In genomic region chr2:173651891-173652290, GRCh38 we compare ENCODE assay signal across 26 cellular contexts.
DNase-seq lines count a peak whose midpoint lies in the region; ATAC-seq, FAIRE-seq and TF ChIP-seq lines count a peak whose summit lies in the region.
"Had no signal": no experiment of that assay in that cellular context is flagged by ENCODE, and none has a peak within 500 bp of the region (broad histone marks: within the 10 kb centered on the region; RNA-seq: fewer than 3 reads in every experiment).

No MANE protein-coding gene starts in this region.

- dilution Hi-C loops in IMR-90 (cut with HindIII; ENCODE audit: low sequenced_read_pairs, unreplicated experiment), result no loop called here
- dilution Hi-C loops in keratinocyte (cut with MboI; ENCODE audit: extremely low pct_ligation_motif_present, low sequenced_read_pairs), result no loop called here

- H2BK5ac ChIP-seq in IMR-90 (ENCODE audit: low read depth, low read length, poor library complexity, severe bottlenecking), result peak overlapping the region; percentile 98

- CTCF ChIA-PET in IMR-90 (lab: Yijun Ruan, JAX), result interaction anchor here (0.8 to 2.0 kb wide), 2 partner anchors 11 to 15 kb away, joined by 3 to 4 read pairs; no protein-coding TSS in a partner anchor

- H2AK5ac ChIP-seq in IMR-90 (ENCODE audit: low read depth, low read length), result 0 out of 2 replicates have a peak overlapping the region, but pooled peaks have one; percentile 25

- peak overlapping the region; percentile 67 for H2BK120ac ChIP-seq in IMR-90 (ENCODE audit: low read depth, low read length)

- peak overlapping the region; percentile 55; the same call in 1 of the 2 replicates for H4K5ac ChIP-seq in IMR-90 (ENCODE audit: low read depth, low read length)

- H3K4ac ChIP-seq in IMR-90 (ENCODE audit: low read depth, low read length), result peak overlapping the region; percentile 58

- H2AFZ ChIP-seq in IMR-90 (replicated peaks; ENCODE audit: low read length, poor library complexity) (peak overlapping the region; percentile 0), astrocyte (ENCODE audit: low read depth, low read length) (no peak overlapping the region), keratinocyte (ENCODE audit: control insufficient read depth, low read length) (no peak overlapping the region)

- H3K27ac Mint-ChIP-seq in astrocyte (ENCODE audit: unreplicated experiment), result peak overlapping the region; percentile 94
- H3K27ac Mint-ChIP-seq: activated CD4-positive, alpha-beta T cell treated with anti-CD3 and anti-CD28 coated beads for 36 hours; activated T-cell treated with anti-CD3 and anti-CD28 coated beads, Interleukin-2, amount 50 U/mL, for 24 hours; CD4-positive, CD25-positive, alpha-beta regulatory T cell; effector memory CD8-positive, alpha-beta T cell had no signal

- no peak for TF ChIP-seq CTCF in IMR-90 (conservative IDR thresholded peaks at IDR 0.05; ENCODE audit: low read depth, low read length)
- TF ChIP-seq CTCF in astrocyte (IDR thresholded peaks at IDR 0.05; ENCODE audit: insufficient read depth, low read depth, low read length), result no peak
- TF ChIP-seq CTCF in keratinocyte (optimal IDR thresholded peaks at IDR 0.05 in 1 of 3, IDR thresholded peaks at IDR 0.05 in 1 of 3, conservative IDR thresholded peaks at IDR 0.05 in 1 of 3; ENCODE audit: extremely low read depth in 1 of 3, insufficient read depth in 2 of 3, low read length in 3 of 3), result no peak
- no peak for TF ChIP-seq CTCF in stomach (IDR thresholded peaks at IDR 0.05)

- TF ChIP-seq EP300 in stomach (IDR thresholded peaks at IDR 0.05), result no peak

- H3K4me1 Mint-ChIP-seq in astrocyte (ENCODE audit: low read depth, unreplicated experiment), result peaks cover 19% of the 10 kb centered on the region
- H3K4me1 Mint-ChIP-seq: activated CD4-positive, alpha-beta T cell treated with anti-CD3 and anti-CD28 coated beads for 36 hours; CD4-positive, CD25-positive, alpha-beta regulatory T cell had no signal

- H3K4me1 ChIP-seq in IMR-90 (ENCODE audit: control insufficient read depth, insufficient read depth, low read length), result peaks cover 12% of the 10 kb centered on the region
- peaks cover 16% of the 10 kb centered on the region for H3K4me1 ChIP-seq in astrocyte (ENCODE audit: insufficient read depth, low read length)
- peaks cover 47% of the 10 kb centered on the region for H3K4me1 ChIP-seq in keratinocyte (ENCODE audit: control insufficient read depth, extremely low read depth, insufficient read depth, low read length)
- peaks cover 11 to 40% (median 29%) of the 10 kb centered on the region in 4 donors for H3K4me1 ChIP-seq in stomach
- H3K4me1 ChIP-seq: Peyer's patch, thyroid gland had no signal

- intact Hi-C loops in IMR-90 (cut with micrococcal nuclease), result loop anchor here (10.0 kb wide), 2 partner anchors 293 to 403 kb away; no protein-coding TSS in a partner anchor
- intact Hi-C loops in stomach (cut with DNase I; ENCODE audit: low total_unique reads), result no loop called here
- intact Hi-C loops in Right ventricle myocardium inferior (cut with DNase I), result no loop called here

- peak overlapping the region; percentile 57; the same call in 1 of the 2 replicates for H3K23ac ChIP-seq in IMR-90 (ENCODE audit: low read depth, low read length)

- H3K27me3 ChIP-seq in IMR-90 (ENCODE audit: control insufficient read depth, insufficient read depth, low read length) (no peaks in the 10 kb centered on the region), astrocyte (ENCODE audit: insufficient read depth, low read length) (no peaks in the 10 kb centered on the region), keratinocyte (ENCODE audit: control insufficient read depth, extremely low read depth, insufficient read depth, low read length) (no peaks in the 10 kb centered on the region), stomach (no peaks in the 10 kb centered on the region)
- H3K27me3 ChIP-seq: esophagus muscularis mucosa, Peyer's patch, thyroid gland had no signal

- peak overlapping the region; percentile 63; the same call in 2 of the 3 replicates for H2BK15ac ChIP-seq in IMR-90 (ENCODE audit: low read depth, low read length)

- H3K4me3 Mint-ChIP-seq in astrocyte (ENCODE audit: unreplicated experiment), result no peak overlapping the region
- H3K4me3 Mint-ChIP-seq: activated CD4-positive, alpha-beta T cell treated with anti-CD3 and anti-CD28 coated beads for 36 hours; activated T-cell treated with anti-CD3 and anti-CD28 coated beads, Interleukin-2, amount 50 U/mL, for 24 hours; CD4-positive, CD25-positive, alpha-beta regulatory T cell; effector memory CD8-positive, alpha-beta T cell had no signal

- FAIRE-seq in astrocyte (lab: Jason Lieb, UNC) (no peak), keratinocyte (lab: Jason Lieb, UNC) (no peak)
- FAIRE-seq: colon, GM19239 had no signal

- WGBS in IMR-90 (ENCODE audit: extremely low coverage in 2 of 2, insufficient read length in 1 of 2), 2 experiments, result no CpG with 5 or more reads among the region's 2 CpGs
- 92 to 97% (median 95%) methylated on average over 2 of the region's 2 CpGs for WGBS in stomach, 5 donors

- 0 out of 2 replicates have a peak overlapping the region, but pooled peaks have one; percentile 6 for H3K56ac ChIP-seq in IMR-90 (ENCODE audit: extremely low read depth, insufficient read depth, low read length)

- H3K36me3 ChIP-seq in IMR-90 (ENCODE audit: control insufficient read depth, insufficient read depth, low read length) (no peaks in the 10 kb centered on the region), astrocyte (ENCODE audit: insufficient read depth, low read length) (no peaks in the 10 kb centered on the region), keratinocyte (ENCODE audit: control insufficient read depth in 2 of 2, extremely low read depth in 1 of 2, insufficient read depth in 2 of 2, low read length in 2 of 2) (no peaks in the 10 kb centered on the region), stomach (no peaks in the 10 kb centered on the region)
- H3K36me3 ChIP-seq: esophagus muscularis mucosa, Peyer's patch, thyroid gland had no signal

- no peaks in the 10 kb centered on the region; a peak in 1 of 4 replicates for H3K79me1 ChIP-seq in IMR-90 (ENCODE audit: low read depth in 1 of 2, low read length in 2 of 2)

- H4K20me1 ChIP-seq in IMR-90 (ENCODE audit: insufficient read depth, low read length) (no peaks in the 10 kb centered on the region; the same call in 1 of the 2 replicates), astrocyte (ENCODE audit: insufficient read depth, low read length) (no peaks in the 10 kb centered on the region), keratinocyte (ENCODE audit: control insufficient read depth, extremely low read depth, insufficient read depth, low read length) (no peaks in the 10 kb centered on the region)

- no peak for TF ChIP-seq RAD21 in IMR-90 (IDR thresholded peaks at IDR 0.05; ENCODE audit: low read length)

- H4K8ac ChIP-seq in IMR-90 (ENCODE audit: low read depth in 2 of 2, low read length in 2 of 2), result peak overlapping the region; percentile 39 to 76; a peak in 3 of 4 replicates

- POLR2A ChIA-PET in IMR-90 (lab: Charles Lee; ENCODE audit: unreplicated experiment), result no interaction called here

- H2AK9ac ChIP-seq in IMR-90 (replicated peaks; ENCODE audit: low read depth, low read length, poor library complexity), result no peak overlapping the region

- BruUV-seq in IMR-90 (replicated peaks; lab: Mats Ljungman, UMichigan), result no TSS peak

- TF ChIP-seq POLR2A in IMR-90 (IDR thresholded peaks at IDR 0.05; ENCODE audit: low read depth, low read length), result no peak
- no peak for TF ChIP-seq POLR2A in stomach (IDR thresholded peaks at IDR 0.05)

- H3K9me3 Mint-ChIP-seq in astrocyte (ENCODE audit: unreplicated experiment), result peaks cover 2% of the 10 kb centered on the region
- H3K9me3 Mint-ChIP-seq: activated T-cell treated with anti-CD3 and anti-CD28 coated beads, Interleukin-2, amount 50 U/mL, for 24 hours; effector memory CD8-positive, alpha-beta T cell had no signal

- H3K9me3 ChIP-seq in IMR-90 (ENCODE audit: control insufficient read depth, insufficient read depth, low read length), result no peaks in the 10 kb centered on the region
- H3K9me3 ChIP-seq in astrocyte (ENCODE audit: insufficient read depth, low read depth, low read length), result no peaks in the 10 kb centered on the region
- H3K9me3 ChIP-seq in keratinocyte (ENCODE audit: control insufficient read depth, low read depth, low read length), result no peaks in the 10 kb centered on the region
- H3K9me3 ChIP-seq in stomach, result no peaks in the 10 kb centered on the region
- H3K9me3 ChIP-seq: Peyer's patch, thyroid gland had no signal

- ATAC-seq in IMR-90 (ENCODE audit: low read depth), result no peak
- ATAC-seq in Right ventricle myocardium inferior, result no peak
- ATAC-seq: activated CD4-positive, alpha-beta T cell treated with anti-CD3 and anti-CD28 coated beads for 36 hours; effector memory CD8-positive, alpha-beta T cell; stimulated activated naive CD8-positive, alpha-beta T cell treated with anti-CD3 and anti-CD28 coated beads, Interleukin-15, Interleukin-2, amounts not matched to agents 100 U/mL and 50 U/mL, for 24 hours had no signal

- H4K91ac ChIP-seq in IMR-90 (ENCODE audit: insufficient read depth, low read depth, low read length), result peak overlapping the region; percentile 64; the same call in 1 of the 2 replicates

- H3K14ac ChIP-seq in IMR-90 (replicated peaks; ENCODE audit: low read depth, low read length), result peak overlapping the region; percentile 13; the same call in 1 of the 2 replicates

- no peaks in the 10 kb centered on the region for H3K36me3 Mint-ChIP-seq in astrocyte (ENCODE audit: low read depth, unreplicated experiment)
- H3K36me3 Mint-ChIP-seq: CD4-positive, CD25-positive, alpha-beta regulatory T cell had no signal

- H3K9ac ChIP-seq in IMR-90 (ENCODE audit: low read depth, low read length) (no peak overlapping the region), astrocyte (ENCODE audit: low read length) (peak overlapping the region; percentile 75), keratinocyte (ENCODE audit: control insufficient read depth, extremely low read depth, insufficient read depth, low read length) (peak overlapping the region; percentile 71)

- in situ Hi-C loops in IMR-90 (cut with MboI; ENCODE audit: low sequenced_read_pairs), result no loop called here

- H3K27ac ChIP-seq in IMR-90 (ENCODE audit: insufficient read depth, low read length) (peak overlapping the region; percentile 88), astrocyte (ENCODE audit: low read depth, low read length) (peak overlapping the region; percentile 96), keratinocyte (ENCODE audit: control insufficient read depth, insufficient read depth, low read length) (peak overlapping the region; percentile 99), stomach (peak overlapping the region in 4 of 5 donors; percentile 23 to 67 (median 44))
- H3K27ac ChIP-seq: Peyer's patch, SK-N-MC, thyroid gland had no signal

- no peak for DNase-seq in IMR-90
- no peak for DNase-seq in astrocyte (ENCODE audit: low read depth)
- DNase-seq in keratinocyte (ENCODE audit: low read depth, low spot score), result no peak
- no peak for DNase-seq in stomach
- no peak for DNase-seq in Right ventricle myocardium inferior (ENCODE audit: missing footprints)
- DNase-seq in activated naive CD4-positive, alpha-beta T cell treated with Interleukin-2 at 50 U/mL for 16 hours, result no peak
- no peak for DNase-seq in NCI-H2227 treated with DMSO at 0.1 percent for 48 hours (lab: John Stamatoyannopoulos, UW)
- no peak for DNase-seq in AG08395 (ENCODE audit: low spot score)
- DNase-seq: activated CD4-positive, alpha-beta T cell treated with anti-CD3 and anti-CD28 coated beads for 36 hours; activated T-cell treated with anti-CD3 and anti-CD28 coated beads, Interleukin-2, amount 50 U/mL, for 24 hours; CD4-positive, CD25-positive, alpha-beta regulatory T cell; effector memory CD8-positive, alpha-beta T cell; KBM-7; NCI-H1436; NCI-H510A; NK-92 treated with Interleukin-12 subunit alpha and Interleukin-12 subunit beta, amount 100 ng/mL, for 24 hours; Peyer's patch; stimulated activated CD4-positive, alpha-beta T cell treated with anti-CD3 and anti-CD28 coated beads, Interleukin-12 subunit alpha, Interleukin-12 subunit beta, amount 100 ng/mL, for 4 hours; stimulated activated CD4-positive, alpha-beta T cell treated with anti-CD3 and anti-CD28 coated beads, Interleukin-4, amount 100 ng/mL, for 24 hours; stimulated activated naive CD8-positive, alpha-beta T cell treated with anti-CD3 and anti-CD28 coated beads, Interleukin-15, Interleukin-2, amounts not matched to agents 100 U/mL and 50 U/mL, for 24 hours; T-helper 2 cell; thyroid gland had no signal

- peak overlapping the region; percentile 55 for H2BK20ac ChIP-seq in IMR-90 (ENCODE audit: low read depth, low read length)

- H3K79me2 ChIP-seq in astrocyte (ENCODE audit: insufficient read depth, low read length) (no peaks in the 10 kb centered on the region), keratinocyte (ENCODE audit: control insufficient read depth, insufficient read depth, low read length) (no peaks in the 10 kb centered on the region)

- H3K9me1 ChIP-seq in IMR-90 (ENCODE audit: insufficient read depth, low read length), result peaks cover 5% of the 10 kb centered on the region
- no peaks in the 10 kb centered on the region for H3K9me1 ChIP-seq in keratinocyte (ENCODE audit: control insufficient read depth, extremely low read depth, insufficient read depth, low read length)

- peaks cover 2% of the 10 kb centered on the region for H3K27me3 Mint-ChIP-seq in astrocyte (ENCODE audit: low read depth, unreplicated experiment)

- no peak overlapping the region for H3K4me3 ChIP-seq in IMR-90 (ENCODE audit: insufficient read depth, low read depth, low read length)
- H3K4me3 ChIP-seq in astrocyte (ENCODE audit: insufficient read depth, low read depth, low read length), result no peak overlapping the region
- peak overlapping the region in 2 of 3 experiments; percentile 29 to 50 for H3K4me3 ChIP-seq in keratinocyte (ENCODE audit: control insufficient read depth in 2 of 3, extremely low read depth in 1 of 3, insufficient read depth in 2 of 3, low read depth in 1 of 3, low read length in 3 of 3)
- H3K4me3 ChIP-seq in stomach, result no peak overlapping the region
- H3K4me3 ChIP-seq: esophagus muscularis mucosa, Peyer's patch, SK-N-MC, thyroid gland had no signal

- H3K4me2 ChIP-seq in IMR-90 (ENCODE audit: low read depth, low read length) (peak overlapping the region; percentile 49; the same call in 1 of the 2 replicates), astrocyte (ENCODE audit: low read length) (peak overlapping the region; percentile 73), keratinocyte (ENCODE audit: control insufficient read depth, extremely low read depth, insufficient read depth, low read depth, low read length) (peak overlapping the region; percentile 97)

- H3K18ac ChIP-seq in IMR-90 (ENCODE audit: low read depth, low read length), result peak overlapping the region; percentile 67

Comparison
In these comparisons a context has a peak if more than half of its experiments do, and no peak if none do; other contexts are left out.
1. H3K27ac ChIP-seq: peak in every context shown above with its lines; median percentile 99 in keratinocyte; 96 in astrocyte; 88 in IMR-90; 44 in stomach.
2. H3K4me3 ChIP-seq: peak in keratinocyte (2 of 3); none in IMR-90 (single experiment), astrocyte (single experiment) and stomach (0 of 4).
3. Peak in every context shown above with its lines, with median percentiles within 50 percentile points of each other: H3K4me2 ChIP-seq.